Comparison of ENCODE assay signal across 17 cellular contexts in the genomic region with DNA sequence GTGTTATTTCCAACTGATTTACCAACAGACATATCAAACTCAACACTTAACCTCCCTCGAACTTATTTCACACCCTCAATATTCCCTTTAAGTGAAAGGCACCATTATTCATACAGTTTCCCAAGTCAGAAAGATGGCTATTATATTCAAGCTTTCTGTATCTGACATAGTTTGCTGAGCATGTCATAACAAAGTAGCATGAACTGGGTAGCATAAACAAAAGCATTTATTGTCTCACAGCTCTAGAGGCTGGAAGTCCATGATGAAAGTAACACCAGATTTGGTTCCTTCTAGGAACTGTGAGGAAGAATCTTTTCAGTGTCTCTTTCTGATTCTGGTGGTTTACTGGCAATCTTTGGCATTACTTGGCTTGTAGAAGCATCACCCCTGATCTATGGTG.
"Had no signal": no experiment of that assay in that cellular context is flagged by ENCODE, and none has a peak within 500 bp of the region (broad histone marks: within the 10 kb centered on the region; RNA-seq: fewer than 3 reads in every experiment).

No MANE protein-coding gene starts in this region.

- DNase-seq: colonic mucosa; cortex of kidney; effector CD8-positive, alpha-beta T cell; effector memory CD8-positive, alpha-beta T cell; endodermal cell; gastrocnemius medialis; glutamatergic neuron; head of caudate nucleus; heart right ventricle; hippocampal formation; left cardiac atrium; left lung; left ventricle myocardium superior; lower lobe of right lung; mesenchymal stem cell; mucosa of descending colon; naive B cell had no signal
